ENCODE assay signal across 27 cellular contexts in the genomic region with DNA sequence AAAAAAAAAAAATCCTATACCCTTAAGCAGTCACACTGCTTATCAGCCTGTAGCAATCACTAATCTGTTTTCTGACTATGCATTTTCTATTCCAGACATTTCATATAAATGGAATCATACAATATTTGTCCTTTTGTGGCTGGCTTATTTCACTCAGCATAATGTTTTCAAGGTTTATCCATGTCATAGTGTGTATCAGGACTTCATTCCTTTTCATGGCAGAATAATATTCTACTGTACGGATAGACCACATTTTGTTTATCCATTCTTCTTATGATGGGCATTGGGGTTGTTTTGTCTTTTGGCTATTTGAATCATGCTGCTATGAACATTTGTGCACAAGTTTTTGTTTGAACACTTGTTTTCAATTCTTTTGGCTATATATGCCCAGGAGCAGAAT.
"Had no signal": no experiment of that assay in that cellular context is flagged by ENCODE, and none has a peak within 500 bp of the region (broad histone marks: within the 10 kb centered on the region; RNA-seq: fewer than 3 reads in every experiment).

No MANE protein-coding gene starts in this region.

- H3K36me3 Mint-ChIP-seq: stimulated activated effector memory CD8-positive, alpha-beta T cell treated with anti-CD3 and anti-CD28 coated beads, Interleukin-12 subunit alpha, Interleukin-12 subunit beta, amount 100 ng/mL, for 72 hours; stimulated activated memory B cell treated with anti-CD40 and anti-IgM and Interleukin-4, amounts not matched to agents 10 μg/mL and 1 μg/mL and 100 μg/mL, for 72 hours; type B pancreatic cell had no signal

- DNase-seq: stimulated activated CD4-positive, alpha-beta T cell treated with anti-CD3 and anti-CD28 coated beads, Interleukin-2, amount 100 ng/mL, for 48 hours; stimulated activated CD4-positive, alpha-beta T cell treated with anti-CD3 and anti-CD28 coated beads, Interleukin-4, amount 100 ng/mL, for 1 hour; stimulated activated CD4-positive, alpha-beta T cell treated with anti-CD3 and anti-CD28 coated beads, Interleukin-4, amount 100 ng/mL, for 24 hours; stimulated activated CD4-positive, alpha-beta T cell treated with anti-CD3 and anti-CD28 coated beads, Interleukin-4, amount 100 ng/mL, for 4 hours; stimulated activated CD8-positive, alpha-beta memory T cell treated with anti-CD3 and anti-CD28 coated beads, Interleukin-4, amount 100 ng/mL, for 48 hours; stimulated activated naive B cell treated with anti-CD40 and anti-IgM and Interleukin-4, amounts not matched to agents 10 μg/mL and 1 μg/mL and 100 μg/mL, for 72 hours; stimulated activated naive CD4-positive, alpha-beta T cell; stimulated activated naive CD4-positive, alpha-beta T cell treated with Interleukin-2 at 50 U/mL for 16 hours; stimulated activated naive CD8-positive, alpha-beta T cell treated with anti-CD3 and anti-CD28 coated beads, Interleukin-15, amount 100 ng/mL, for 72 hours; stimulated activated naive CD8-positive, alpha-beta T cell treated with anti-CD3 and anti-CD28 coated beads, Interleukin-15, Interleukin-2, amounts not matched to agents 100 U/mL and 50 U/mL, for 24 hours; stomach; substantia nigra; testis; thyroid gland; tibial artery; transverse colon; upper lobe of left lung; upper lobe of right lung; uterus had no signal

- H3K4me1 Mint-ChIP-seq: stimulated activated memory B cell treated with anti-CD40 and anti-IgM and Interleukin-4, amounts not matched to agents 10 μg/mL and 1 μg/mL and 100 μg/mL, for 72 hours; stimulated activated naive CD8-positive, alpha-beta T cell treated with anti-CD3 and anti-CD28 coated beads, Interleukin-15, amount 100 ng/mL, for 72 hours had no signal

- H3K36me3 ChIP-seq: stomach, suprapubic skin, thoracic aorta, thyroid gland, tibial artery, tibial nerve, transverse colon, upper lobe of left lung, upper lobe of right lung, uterus, vagina had no signal

- H3K27ac ChIP-seq: stomach, suprapubic skin, testis, thoracic aorta, thyroid gland, tibial artery, tibial nerve, transverse colon, upper lobe of left lung, upper lobe of right lung, uterus, vagina had no signal

- H3K4me3 Mint-ChIP-seq: stimulated activated effector memory CD8-positive, alpha-beta T cell treated with anti-CD3 and anti-CD28 coated beads, Interleukin-12 subunit alpha, Interleukin-12 subunit beta, amount 100 ng/mL, for 72 hours; stimulated activated memory B cell treated with anti-CD40 and anti-IgM and Interleukin-4, amounts not matched to agents 10 μg/mL and 1 μg/mL and 100 μg/mL, for 72 hours; stimulated activated naive B cell treated with anti-CD40 and anti-IgM and Interleukin-4, amounts not matched to agents 10 μg/mL and 1 μg/mL and 100 μg/mL, for 72 hours; stimulated activated naive CD8-positive, alpha-beta T cell treated with anti-CD3 and anti-CD28 coated beads, Interleukin-15, amount 100 ng/mL, for 72 hours; stimulated activated naive CD8-positive, alpha-beta T cell treated with anti-CD3 and anti-CD28 coated beads, Interleukin-15, Interleukin-2, amounts not matched to agents 100 ng/mL and 50 ng/mL, for 24 hours; type B pancreatic cell had no signal

- H3K27me3 ChIP-seq: stomach, testis, thyroid gland, tibial artery, tibial nerve, transverse colon, upper lobe of left lung, upper lobe of right lung, uterus, vagina had no signal

- H3K4me1 ChIP-seq: stomach, suprapubic skin, testis, thyroid gland, tibial artery, tibial nerve, transverse colon, upper lobe of left lung, upper lobe of right lung, uterus, vagina had no signal

- H3K9me3 Mint-ChIP-seq: stimulated activated effector memory CD8-positive, alpha-beta T cell treated with anti-CD3 and anti-CD28 coated beads, Interleukin-12 subunit alpha, Interleukin-12 subunit beta, amount 100 ng/mL, for 72 hours; stimulated activated naive CD8-positive, alpha-beta T cell treated with anti-CD3 and anti-CD28 coated beads, Interleukin-15, Interleukin-2, amounts not matched to agents 100 ng/mL and 50 ng/mL, for 24 hours; type B pancreatic cell had no signal

- H3K9me3 ChIP-seq: suprapubic skin, testis, thoracic aorta, thyroid gland, transverse colon, upper lobe of left lung, upper lobe of right lung, uterus, vagina had no signal

- H3K4me3 ChIP-seq: stomach, suprapubic skin, testis, thoracic aorta, thyroid gland, tibial artery, tibial nerve, transverse colon, upper lobe of left lung, upper lobe of right lung, uterus, vagina had no signal

- ATAC-seq: stimulated activated effector memory CD8-positive, alpha-beta T cell treated with anti-CD3 and anti-CD28 coated beads, Interleukin-12 subunit alpha, Interleukin-12 subunit beta, amount 100 ng/mL, for 72 hours; stimulated activated memory B cell treated with anti-CD40 and anti-IgM and Interleukin-4, amounts not matched to agents 10 μg/mL and 1 μg/mL and 100 μg/mL, for 72 hours; stimulated activated naive B cell treated with anti-CD40 and anti-IgM and Interleukin-4, amounts not matched to agents 10 μg/mL and 1 μg/mL and 100 μg/mL, for 72 hours; stimulated activated naive CD8-positive, alpha-beta T cell treated with anti-CD3 and anti-CD28 coated beads, Interleukin-15, amount 100 ng/mL, for 72 hours; stimulated activated naive CD8-positive, alpha-beta T cell treated with anti-CD3 and anti-CD28 coated beads, Interleukin-15, Interleukin-2, amounts not matched to agents 100 U/mL and 50 U/mL, for 24 hours; upper lobe of right lung had no signal

- H3K27ac Mint-ChIP-seq: stimulated activated effector memory CD8-positive, alpha-beta T cell treated with anti-CD3 and anti-CD28 coated beads, Interleukin-12 subunit alpha, Interleukin-12 subunit beta, amount 100 ng/mL, for 72 hours; stimulated activated memory B cell treated with anti-CD40 and anti-IgM and Interleukin-4, amounts not matched to agents 10 μg/mL and 1 μg/mL and 100 μg/mL, for 72 hours; stimulated activated naive B cell treated with anti-CD40 and anti-IgM and Interleukin-4, amounts not matched to agents 10 μg/mL and 1 μg/mL and 100 μg/mL, for 72 hours; stimulated activated naive CD8-positive, alpha-beta T cell treated with anti-CD3 and anti-CD28 coated beads, Interleukin-15, amount 100 ng/mL, for 72 hours; stimulated activated naive CD8-positive, alpha-beta T cell treated with anti-CD3 and anti-CD28 coated beads, Interleukin-15, Interleukin-2, amounts not matched to agents 100 ng/mL and 50 ng/mL, for 24 hours; type B pancreatic cell had no signal
